In the genomic region with DNA sequence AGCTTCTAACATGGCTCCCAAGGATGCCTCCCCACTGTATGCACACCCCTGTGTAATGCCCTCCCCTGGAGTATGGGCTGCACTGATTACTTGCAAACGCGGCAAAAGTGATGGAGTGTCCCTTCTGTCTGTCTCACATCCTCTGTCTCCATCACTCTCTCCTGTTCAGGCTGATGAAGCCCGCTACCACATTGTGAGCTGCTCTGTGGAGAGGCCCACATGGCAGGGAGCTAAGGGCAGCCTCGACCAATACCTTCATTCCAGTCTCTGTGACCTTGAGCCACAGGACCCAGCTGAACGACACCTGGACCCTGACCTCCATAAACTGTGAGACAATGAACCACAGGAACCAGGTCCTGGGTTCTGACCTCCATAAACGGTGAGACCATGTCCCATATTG, we compare ENCODE assay signal across 24 cellular contexts.
"Had no signal": no experiment of that assay in that cellular context is flagged by ENCODE, and none has a peak within 500 bp of the region (broad histone marks: within the 10 kb centered on the region; RNA-seq: fewer than 3 reads in every experiment).

No MANE protein-coding gene starts in this region.

- H3K27ac ChIP-seq: heart right ventricle, hepatocyte, left ventricle myocardium inferior, parathyroid adenoma, psoas muscle, sigmoid colon, spleen, suprapubic skin, thoracic aorta, tibial artery, upper lobe of right lung had no signal

- H3K4me3 ChIP-seq: heart right ventricle, hepatocyte, left ventricle myocardium inferior, lung, mucosa of descending colon, psoas muscle, sigmoid colon, spleen, suprapubic skin, thoracic aorta, tibial artery, upper lobe of right lung had no signal

- H3K9ac ChIP-seq: parathyroid adenoma had no signal

- H3K4me2 ChIP-seq: hepatocyte had no signal

- H3K4me3 Mint-ChIP-seq: naive thymus-derived CD4-positive, alpha-beta T cell; natural killer cell treated with Interleukin-12 subunit alpha and Interleukin-12 subunit beta and Interleukin-15 and Interleukin-18, amount 100 ng/mL, for 72 hours; stimulated activated effector memory CD8-positive, alpha-beta T cell treated with anti-CD3 and anti-CD28 coated beads, Interleukin-12 subunit alpha, Interleukin-12 subunit beta, amount 100 ng/mL, for 72 hours; stimulated activated naive CD8-positive, alpha-beta T cell treated with anti-CD3 and anti-CD28 coated beads, Interleukin-15, Interleukin-2, amounts not matched to agents 100 ng/mL and 50 ng/mL, for 24 hours had no signal

- H3K36me3 ChIP-seq: heart right ventricle, left ventricle myocardium inferior, sigmoid colon, spleen, suprapubic skin, thoracic aorta, tibial artery, upper lobe of right lung had no signal

- DNase-seq: heart right ventricle; left ventricle myocardium inferior; mesendoderm; midbrain; mucosa of descending colon; naive thymus-derived CD4-positive, alpha-beta T cell; nucleus accumbens; psoas muscle; sigmoid colon; small intestine; spleen; stimulated activated CD4-positive, alpha-beta T cell treated with anti-CD3 and anti-CD28 coated beads, Interleukin-4, amount 100 ng/mL, for 24 hours; stimulated activated naive CD4-positive, alpha-beta T cell; tibial artery; trophoblast cell; upper lobe of right lung had no signal

- H3K9me3 ChIP-seq: heart right ventricle, left ventricle myocardium inferior, mucosa of descending colon, psoas muscle, sigmoid colon, spleen, suprapubic skin, thoracic aorta, tibial artery, upper lobe of right lung had no signal

- H3K4me1 Mint-ChIP-seq: stimulated activated effector memory CD8-positive, alpha-beta T cell treated with anti-CD3 and anti-CD28 coated beads, Interleukin-12 subunit alpha, Interleukin-12 subunit beta, amount 100 ng/mL, for 72 hours had no signal

- H3K4me1 ChIP-seq: heart right ventricle, left ventricle myocardium inferior, parathyroid adenoma, psoas muscle, sigmoid colon, spleen, suprapubic skin, tibial artery, upper lobe of right lung had no signal

- H3K27me3 ChIP-seq: hepatocyte, sigmoid colon, suprapubic skin, tibial artery, upper lobe of right lung had no signal

- H3K9me3 Mint-ChIP-seq: natural killer cell treated with Interleukin-12 subunit alpha and Interleukin-12 subunit beta and Interleukin-15 and Interleukin-18, amount 100 ng/mL, for 72 hours; stimulated activated effector memory CD8-positive, alpha-beta T cell treated with anti-CD3 and anti-CD28 coated beads, Interleukin-12 subunit alpha, Interleukin-12 subunit beta, amount 100 ng/mL, for 72 hours; stimulated activated naive CD8-positive, alpha-beta T cell treated with anti-CD3 and anti-CD28 coated beads, Interleukin-15, Interleukin-2, amounts not matched to agents 100 ng/mL and 50 ng/mL, for 24 hours had no signal

- H3K27ac Mint-ChIP-seq: naive thymus-derived CD4-positive, alpha-beta T cell; natural killer cell treated with Interleukin-12 subunit alpha and Interleukin-12 subunit beta and Interleukin-15 and Interleukin-18, amount 100 ng/mL, for 72 hours; stimulated activated effector memory CD8-positive, alpha-beta T cell treated with anti-CD3 and anti-CD28 coated beads, Interleukin-12 subunit alpha, Interleukin-12 subunit beta, amount 100 ng/mL, for 72 hours; stimulated activated naive CD8-positive, alpha-beta T cell treated with anti-CD3 and anti-CD28 coated beads, Interleukin-15, Interleukin-2, amounts not matched to agents 100 ng/mL and 50 ng/mL, for 24 hours had no signal

- H3K36me3 Mint-ChIP-seq: naive thymus-derived CD4-positive, alpha-beta T cell; natural killer cell treated with Interleukin-12 subunit alpha and Interleukin-12 subunit beta and Interleukin-15 and Interleukin-18, amount 100 ng/mL, for 72 hours; stimulated activated effector memory CD8-positive, alpha-beta T cell treated with anti-CD3 and anti-CD28 coated beads, Interleukin-12 subunit alpha, Interleukin-12 subunit beta, amount 100 ng/mL, for 72 hours had no signal
